1 cellular context compared by ENCODE assay signal in genomic region chr15:60718661-60719069, GRCh38.
A peak's percentile ranks its signal among the peaks of the same experiment; 100 is the strongest.
TF ChIP-seq lines count a peak whose summit lies in the region.

No MANE protein-coding gene starts in this region.

TF ChIP-seq in HepG2, 621 proteins besides CTCF, POLR2A, EP300 and RAD21 (continued from another document):
- TF ChIP-seq ZEB1 (IDR thresholded peaks at IDR 0.05; ENCODE audit: insufficient replicate concordance, low read depth) (peak; percentile 48), MEF2D (CRISPR knock-in tag; IDR thresholded peaks at IDR 0.05) (peak; percentile 87), SKI (IDR thresholded peaks at IDR 0.05; ENCODE audit: partially characterized antibody) (peak; percentile 28), TARDBP (CRISPR knock-in tag; IDR thresholded peaks at IDR 0.05) (peak; percentile 54; the same call in 1 of the 2 replicates)
